In the genomic region with DNA sequence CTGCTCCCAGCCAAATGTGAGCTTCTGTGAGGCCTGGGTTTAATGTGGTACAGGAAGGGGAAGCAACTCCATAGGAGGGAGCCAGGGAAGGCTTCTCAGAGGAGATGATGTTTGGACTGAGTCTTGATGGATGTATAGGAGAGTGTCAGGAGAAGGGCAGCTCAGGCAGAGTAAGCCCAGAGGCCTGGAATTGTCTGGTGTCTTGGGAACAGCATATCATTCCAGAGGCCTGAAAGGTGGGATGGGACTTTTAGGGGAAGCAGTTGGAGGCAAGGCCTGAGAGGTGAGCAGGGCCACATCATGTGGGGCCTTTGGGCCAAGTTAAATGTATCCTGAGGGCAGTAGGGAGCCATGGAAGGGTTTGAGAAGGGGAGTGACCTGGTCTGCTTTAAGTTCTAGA, we compare ENCODE assay signal across 20 cellular contexts.
"Had no signal": no experiment of that assay in that cellular context is flagged by ENCODE, and none has a peak within 500 bp of the region (broad histone marks: within the 10 kb centered on the region; RNA-seq: fewer than 3 reads in every experiment).

No MANE protein-coding gene starts in this region.

- DNase-seq: activated CD4-positive, alpha-beta T cell treated with anti-CD3 and anti-CD28 coated beads for 1 hour; activated naive CD4-positive, alpha-beta T cell; activated naive CD8-positive, alpha-beta T cell treated with anti-CD3 and anti-CD28 coated beads, Interleukin-2, amount 10 ng/mL, durations not matched to agents 7 days and 5 days; colonic mucosa; hypothalamus; kidney glomerular epithelial cell; left ventricle myocardium superior; mucosa of descending colon; naive B cell; psoas muscle; right cardiac atrium; stimulated activated CD4-positive, alpha-beta T cell treated with anti-CD3 and anti-CD28 coated beads, Interleukin-2, amount 100 ng/mL, for 24 hours; stimulated activated naive CD4-positive, alpha-beta T cell treated with Interleukin-2 at 50 U/mL for 16 hours; substantia nigra; T-helper 17 cell; tibial artery; uterus; WERI-Rb-1 had no signal

- H3K4me3 ChIP-seq: colonic mucosa, mucosa of descending colon, psoas muscle, tibial artery, uterus had no signal

- ATAC-seq: left ventricle myocardium superior, mucosa of descending colon, psoas muscle, right cardiac atrium, T-helper 17 cell had no signal

- H3K27ac ChIP-seq: colonic mucosa, psoas muscle, tibial artery, uterus, WERI-Rb-1 had no signal

- H3K9me3 ChIP-seq: colonic mucosa, mucosa of descending colon, psoas muscle, tibial artery, uterus had no signal

- H3K27me3 ChIP-seq: colonic mucosa had no signal

- H3K4me1 ChIP-seq: colonic mucosa, psoas muscle, tibial artery, uterus had no signal

- H3K4me1 Mint-ChIP-seq: activated naive CD8-positive, alpha-beta T cell treated with anti-CD3 and anti-CD28 coated beads, Interleukin-2, amount 10 ng/mL, durations not matched to agents 7 days and 5 days; central memory CD8-positive, alpha-beta T cell; naive B cell; T-helper 17 cell had no signal

- H3K36me3 ChIP-seq: colonic mucosa, tibial artery, uterus, WERI-Rb-1 had no signal

- H3K9me3 Mint-ChIP-seq: activated naive CD8-positive, alpha-beta T cell treated with anti-CD3 and anti-CD28 coated beads, Interleukin-2, amount 10 ng/mL, durations not matched to agents 7 days and 5 days; central memory CD8-positive, alpha-beta T cell had no signal

- H3K27ac Mint-ChIP-seq: activated naive CD8-positive, alpha-beta T cell treated with anti-CD3 and anti-CD28 coated beads, Interleukin-2, amount 10 ng/mL, durations not matched to agents 7 days and 5 days; naive B cell; T-helper 17 cell had no signal

- H3K4me3 Mint-ChIP-seq: activated naive CD8-positive, alpha-beta T cell treated with anti-CD3 and anti-CD28 coated beads, Interleukin-2, amount 10 ng/mL, durations not matched to agents 7 days and 5 days; brain; central memory CD8-positive, alpha-beta T cell; naive B cell had no signal

- H3K36me3 Mint-ChIP-seq: activated naive CD8-positive, alpha-beta T cell treated with anti-CD3 and anti-CD28 coated beads, Interleukin-2, amount 10 ng/mL, durations not matched to agents 7 days and 5 days; brain had no signal
